11 cellular contexts compared by ENCODE assay signal in the genomic region with DNA sequence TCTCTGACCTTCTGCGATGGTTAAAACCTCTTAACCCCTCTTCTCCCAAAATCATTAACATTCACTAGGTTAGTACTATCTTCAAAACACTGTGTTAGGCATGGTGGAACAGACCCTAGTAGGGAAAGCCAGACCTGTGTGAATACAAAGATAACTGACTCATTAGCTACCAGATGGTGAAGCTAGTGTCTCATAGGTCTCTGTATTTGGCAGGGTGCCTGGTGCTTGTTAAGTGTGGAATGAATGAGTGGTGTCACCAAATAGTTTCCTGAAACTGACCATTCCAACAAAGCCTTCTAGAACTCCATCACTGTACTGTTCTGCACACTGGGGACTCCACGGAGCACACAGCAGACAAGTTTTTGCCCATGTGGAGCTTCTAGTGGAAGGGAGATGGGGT. TPM values are rescaled to one million over a fixed set of nuclear protein-coding genes. Genes with fewer than 3 reads are reported as not detected.
DNase-seq lines count a peak whose midpoint lies in the region; ATAC-seq and TF ChIP-seq lines count a peak whose summit lies in the region.
"Had no signal": no experiment of that assay in that cellular context is flagged by ENCODE, and none has a peak within 500 bp of the region (broad histone marks: within the 10 kb centered on the region; RNA-seq: fewer than 3 reads in every experiment).

No MANE protein-coding gene starts in this region.

- H3K18ac ChIP-seq in H9 (ENCODE audit: insufficient read length, low read depth, low read length): no peak overlapping the region

- H2BK5ac ChIP-seq in H9 (ENCODE audit: insufficient read length, low read length): no peak overlapping the region

- no peak overlapping the region; a peak in 1 of 7 replicates for H3K27ac Mint-ChIP-seq in H9
- H3K27ac Mint-ChIP-seq: neural progenitor cell had no signal

- no peak overlapping the region for H3K23ac ChIP-seq in H9 (ENCODE audit: insufficient read length, low read depth, low read length)

- peak; percentile 86 for ATAC-seq in foreskin keratinocyte
- ATAC-seq in HG03045 (IDR thresholded peaks at IDR 0.05; ENCODE audit: unreplicated experiment): no peak
- ATAC-seq in sciatic nerve: no peak
- ATAC-seq: GM23338 had no signal

- H3K4me1 ChIP-seq in SJCRH30 (no peaks in the 10 kb centered on the region), foreskin keratinocyte (no peaks in the 10 kb centered on the region), H9 (ENCODE audit: insufficient read depth, low read length) (no peaks in the 10 kb centered on the region)

- H3K79me2 ChIP-seq in H9 (ENCODE audit: insufficient read depth, low read length): no peaks in the 10 kb centered on the region

- no peaks in the 10 kb centered on the region for H3K23me2 ChIP-seq in H9 (ENCODE audit: insufficient read length, low read depth, low read length, poor library complexity, severe bottlenecking)

- no CpG with 5 or more reads among the region's 2 CpGs for WGBS in H9 (ENCODE audit: extremely low coverage, insufficient read length, low lambda C conversion rate)

- H4K20me1 ChIP-seq in H9 (ENCODE audit: control insufficient read depth, insufficient read depth, insufficient read length): no peaks in the 10 kb centered on the region

- H3K27me3 ChIP-seq in SJCRH30: no peaks in the 10 kb centered on the region
- peaks cover 3% of the 10 kb centered on the region for H3K27me3 ChIP-seq in foreskin keratinocyte
- no peaks in the 10 kb centered on the region for H3K27me3 ChIP-seq in H9 (ENCODE audit: insufficient read depth, low read length)
- H3K27me3 ChIP-seq: neural progenitor cell had no signal

- H4K5ac ChIP-seq in H9 (ENCODE audit: insufficient read length, low read depth, low read length): no peak overlapping the region

- no peak overlapping the region for H3T11ph ChIP-seq in H9 (ENCODE audit: low read length)

- H3K4ac ChIP-seq in H9 (ENCODE audit: low read depth, low read length): no peak overlapping the region

- H3K14ac ChIP-seq in H9 (ENCODE audit: insufficient read depth, low read length): no peak overlapping the region

- no peak overlapping the region for H2BK120ac ChIP-seq in H9 (ENCODE audit: low read depth, low read length, poor library complexity, severe bottlenecking)

- H3K27ac ChIP-seq in SJCRH30 (no peak overlapping the region), foreskin keratinocyte (no peak overlapping the region), H9 (ENCODE audit: insufficient read length, low read depth, low read length) (no peak overlapping the region)
- H3K27ac ChIP-seq: neural progenitor cell had no signal

- H2AFZ ChIP-seq in H9 (ENCODE audit: low read length): no peak overlapping the region
- H2AFZ ChIP-seq: GM23338, neural progenitor cell had no signal

- H3K9me3 ChIP-seq in SJCRH30 (replicated peaks) (no peaks in the 10 kb centered on the region), H9 (ENCODE audit: control insufficient read depth, low read depth, low read length) (no peaks in the 10 kb centered on the region)

- H3K9me3 Mint-ChIP-seq in H9: no peaks in the 10 kb centered on the region
- H3K9me3 Mint-ChIP-seq: GM23338, neural progenitor cell had no signal

- no peak overlapping the region for H2BK20ac ChIP-seq in H9 (ENCODE audit: low read depth, low read length, poor library complexity, severe bottlenecking)

- no peak overlapping the region for H3K9ac ChIP-seq in H9 (ENCODE audit: extremely low read depth, insufficient read length, low read length)
- H3K9ac ChIP-seq: neural progenitor cell had no signal

- no peaks in the 10 kb centered on the region for H3K27me3 Mint-ChIP-seq in H9 (ENCODE audit: low read depth)

- H3K79me1 ChIP-seq in H9 (ENCODE audit: insufficient read depth, low read depth, low read length, poor library complexity, severe bottlenecking): no peaks in the 10 kb centered on the region

- H3K4me2 ChIP-seq in H9 (ENCODE audit: insufficient read depth, insufficient read length, low read length): no peak overlapping the region
- H3K4me2 ChIP-seq: GM23338, neural progenitor cell had no signal

- H3K36me3 ChIP-seq in SJCRH30: no peaks in the 10 kb centered on the region
- H3K36me3 ChIP-seq: neural progenitor cell had no signal

- H3K36me3 Mint-ChIP-seq in H9 (ENCODE audit: insufficient read depth in 1 of 3, low read depth in 3 of 3): no peaks in the 10 kb centered on the region
- H3K36me3 Mint-ChIP-seq: neural progenitor cell had no signal

- no peak overlapping the region for H4K8ac ChIP-seq in H9 (replicated peaks; ENCODE audit: insufficient read length, low read depth, low read length)

- H4K91ac ChIP-seq in H9 (ENCODE audit: insufficient read length, low read depth, low read length): no peak overlapping the region

- intact Hi-C loops in sciatic nerve (cut with DNase I): no loop called here

- no peak overlapping the region for H3K4me3 ChIP-seq in SJCRH30
- H3K4me3 ChIP-seq: GM23338, neural progenitor cell had no signal

- H2AK5ac ChIP-seq in H9 (ENCODE audit: insufficient read length, low read length): no peak overlapping the region

- no peak overlapping the region for H2BK12ac ChIP-seq in H9 (ENCODE audit: insufficient read length, low read depth, low read length)

- H3K4me1 Mint-ChIP-seq in H9: peaks cover 7 to 11% of the 10 kb centered on the region in 2 experiments; a peak in 3 of 4 replicates

- H3K56ac ChIP-seq in H9 (ENCODE audit: insufficient read length, low read depth, low read length): no peak overlapping the region

- no peak overlapping the region for H3K4me3 Mint-ChIP-seq in H9
- H3K4me3 Mint-ChIP-seq: GM23338, neural progenitor cell had no signal

- TF ChIP-seq CTCF in foreskin keratinocyte (conservative IDR thresholded peaks at IDR 0.05): no peak
- TF ChIP-seq CTCF in H9 (conservative IDR thresholded peaks at IDR 0.05): no peak

- H2BK15ac ChIP-seq in H9 (ENCODE audit: low read depth, low read length): no peak overlapping the region

- DNase-seq in AG08395 (ENCODE audit: low spot score) (peak; percentile 86), HCEC 1CT (peak; percentile 95), SJCRH30 (peak; percentile 36 to 40), foreskin keratinocyte (peak; percentile 76 to 92), anterior cingulate cortex (lab: John Stamatoyannopoulos, UW) (no peak), sciatic nerve (ENCODE audit: low spot score) (no peak), H9 (no peak)
- DNase-seq: activated CD4-positive, alpha-beta T cell treated with anti-CD3 and anti-CD28 coated beads for 1 hour had no signal

RNA-seq across cellular contexts. Expression of a gene that starts 27.7 kb away (rescaled TPM):
- 53.5 and 71.0 TPM in 2 replicates for total RNA-seq in SJCRH30 (2014; rRNA removed; shearing (Covaris generic))
- total RNA-seq in foreskin keratinocyte (90.0 and 90.9 TPM in 2 replicates), sciatic nerve (130 TPM), H9 (2021) (119 and 120 TPM in 2 replicates)
- 28.3 and 34.2 TPM in 2 replicates for polyA plus RNA-seq in foreskin keratinocyte

Comparison
In these comparisons a context has a peak if more than half of its experiments do, and no peak if none do; other contexts are left out.
1. DNase-seq: peak in AG08395 (single experiment), HCEC 1CT (single experiment), SJCRH30 (2 of 2) and foreskin keratinocyte (2 of 2); none in anterior cingulate cortex (0 of 58), sciatic nerve (single experiment) and H9 (single experiment).